Comparison of ENCODE assay signal across 1 cellular context in genomic region chr7:100516135-100516812, GRCh38.
TF ChIP-seq lines count a peak whose summit lies in the region.

No MANE protein-coding gene starts in this region.

TF ChIP-seq in GM12878, 131 proteins besides CTCF, POLR2A, EP300 and RAD21 (continued from another document and continues in another):
- TF ChIP-seq ZBTB40 (IDR thresholded peaks at IDR 0.05; ENCODE audit: borderline replicate concordance): no peak
- TF ChIP-seq JUND (IDR thresholded peaks at IDR 0.05; ENCODE audit: low read depth, low read length): no peak
- no peak for TF ChIP-seq HSF1 (IDR thresholded peaks at IDR 0.05; ENCODE audit: low read depth, low read length)
- peak; percentile 86; the same call in 1 of the 2 replicates for TF ChIP-seq RCOR1 (conservative IDR thresholded peaks at IDR 0.05; ENCODE audit: low read depth, low read length)
- no peak for TF ChIP-seq ZNF687 (IDR thresholded peaks at IDR 0.05)
- TF ChIP-seq KLF5 (IDR thresholded peaks at IDR 0.05; ENCODE audit: partially characterized antibody): no peak
- TF ChIP-seq HDAC6 (IDR thresholded peaks at IDR 0.05; ENCODE audit: unreplicated experiment): no peak
- TF ChIP-seq IRF3 (IDR thresholded peaks at IDR 0.05): no peak
- peak; percentile 42; the same call in 1 of the 2 replicates for TF ChIP-seq NFIC (IDR thresholded peaks at IDR 0.05; ENCODE audit: low read depth, low read length)
- no peak for TF ChIP-seq ZNF24 (IDR thresholded peaks at IDR 0.05)
- TF ChIP-seq TCF12 (IDR thresholded peaks at IDR 0.05; ENCODE audit: low read depth, low read length): peak; percentile 66; the same call in 1 of the 2 replicates
- no peak for TF ChIP-seq SPI1 (IDR thresholded peaks at IDR 0.05; ENCODE audit: borderline replicate concordance, insufficient read depth, low read depth, low read length)
- TF ChIP-seq ELK1 (IDR thresholded peaks at IDR 0.05; ENCODE audit: low read depth, low read length): no peak
- no peak for TF ChIP-seq ETV6 (conservative IDR thresholded peaks at IDR 0.05 in 1 of 2, IDR thresholded peaks at IDR 0.05 in 1 of 2; ENCODE audit: borderline replicate concordance in 1 of 2, low read depth in 1 of 2)
- TF ChIP-seq ATF7 (IDR thresholded peaks at IDR 0.05; ENCODE audit: low read depth): peak; percentile 41; the same call in 1 of the 2 replicates
- no peak for TF ChIP-seq BMI1 (IDR thresholded peaks at IDR 0.05; ENCODE audit: borderline replicate concordance)
- no peak for TF ChIP-seq RELA (IDR thresholded peaks at IDR 0.05; ENCODE audit: borderline replicate concordance, partially characterized antibody)
- no peak for TF ChIP-seq MEF2A (IDR thresholded peaks at IDR 0.05; ENCODE audit: insufficient read depth, low read depth, low read length)
- no peak for TF ChIP-seq NR2C2 (IDR thresholded peaks at IDR 0.05; ENCODE audit: borderline replicate concordance, control insufficient read depth, insufficient read length, low read depth)
- no peak for TF ChIP-seq ZNF217 (IDR thresholded peaks at IDR 0.05)
- TF ChIP-seq SMC3 (IDR thresholded peaks at IDR 0.05; ENCODE audit: borderline replicate concordance, low read length): no peak
- TF ChIP-seq TCF3 (IDR thresholded peaks at IDR 0.05; ENCODE audit: borderline replicate concordance, insufficient read depth, low read depth, low read length): no peak
- no peak for TF ChIP-seq TARDBP (IDR thresholded peaks at IDR 0.05; ENCODE audit: borderline replicate concordance)
- TF ChIP-seq SMAD1 (IDR thresholded peaks at IDR 0.05; ENCODE audit: low read depth, partially characterized antibody): no peak
- TF ChIP-seq RFX5 (IDR thresholded peaks at IDR 0.05; ENCODE audit: low read depth, low read length): no peak
- no peak for TF ChIP-seq HDGF (IDR thresholded peaks at IDR 0.05)
- TF ChIP-seq RAD51 (IDR thresholded peaks at IDR 0.05): peak; percentile 47; the same call in 1 of the 2 replicates
- TF ChIP-seq BCL3 (IDR thresholded peaks at IDR 0.05; ENCODE audit: borderline replicate concordance, insufficient read depth, low read depth, low read length, poor library complexity, severe bottlenecking): no peak
- TF ChIP-seq YY1 (IDR thresholded peaks at IDR 0.05; ENCODE audit: low read depth, low read length): peak; percentile 88
- TF ChIP-seq MEF2B (IDR thresholded peaks at IDR 0.05; ENCODE audit: partially characterized antibody, poor library complexity, severe bottlenecking): peak; percentile 59
- no peak for TF ChIP-seq CBFB (IDR thresholded peaks at IDR 0.05; ENCODE audit: low read depth)
- TF ChIP-seq CREM (IDR thresholded peaks at IDR 0.05; ENCODE audit: low read depth): no peak
- no peak for TF ChIP-seq SIX5 (IDR thresholded peaks at IDR 0.05; ENCODE audit: low read depth, low read length, severe bottlenecking)
- 0 out of 2 replicates have a peak, but pooled peaks have one; percentile 18 for TF ChIP-seq MAX (IDR thresholded peaks at IDR 0.05; ENCODE audit: low read depth, low read length)
- TF ChIP-seq ATF3 (IDR thresholded peaks at IDR 0.05; ENCODE audit: borderline replicate concordance, extremely low read depth, low read depth, low read length): no peak
- no peak for TF ChIP-seq JUNB (IDR thresholded peaks at IDR 0.05)
- TF ChIP-seq MLLT1 (IDR thresholded peaks at IDR 0.05): peak; percentile 87
- no peak for TF ChIP-seq USF1 (IDR thresholded peaks at IDR 0.05; ENCODE audit: borderline replicate concordance, extremely low read length, insufficient read depth, low read depth, low read length)
- no peak for TF ChIP-seq POLR2AphosphoS5 (IDR thresholded peaks at IDR 0.05; ENCODE audit: low read length)
- TF ChIP-seq ATF2 (IDR thresholded peaks at IDR 0.05; ENCODE audit: low read length): 0 out of 2 replicates have a peak, but pooled peaks have one; percentile 16
- TF ChIP-seq EGR1 (IDR thresholded peaks at IDR 0.05; ENCODE audit: borderline replicate concordance in 1 of 2, low read depth in 2 of 2, low read length in 2 of 2): no peak
- peak; percentile 45 to 52; a peak in 2 of 4 replicates for TF ChIP-seq IKZF2 (IDR thresholded peaks at IDR 0.05)
